In genomic region chr3:13110678-13111116, GRCh38 we compare ENCODE assay signal across 8 cellular contexts. TPM values are rescaled to one million over a fixed set of nuclear protein-coding genes. Genes with fewer than 3 reads are reported as not detected.
DNase-seq lines count a peak whose midpoint lies in the region; FAIRE-seq and TF ChIP-seq lines count a peak whose summit lies in the region.
"Had no signal": no experiment of that assay in that cellular context is flagged by ENCODE, and none has a peak within 500 bp of the region (broad histone marks: within the 10 kb centered on the region; RNA-seq: fewer than 3 reads in every experiment).

No MANE protein-coding gene starts in this region.

- H3K4me1 ChIP-seq in small intestine (ENCODE audit: control insufficient read depth in 2 of 2, insufficient read depth in 1 of 2, low read depth in 1 of 2, low read length in 1 of 2), result no peaks in the 10 kb centered on the region

- H3K27ac Mint-ChIP-seq in progenitor cell of endocrine pancreas, result no peak overlapping the region

- H3K4me3 ChIP-seq in bronchial epithelial cell (ENCODE audit: low read depth, low read length) (no peak overlapping the region), small intestine (ENCODE audit: low read depth in 1 of 2, low read length in 2 of 2) (no peak overlapping the region)
- H3K4me3 ChIP-seq: tibial nerve had no signal

- no peaks in the 10 kb centered on the region for H3K27me3 ChIP-seq in bronchial epithelial cell (ENCODE audit: control insufficient read depth, insufficient read depth, low read length)
- H3K27me3 ChIP-seq in small intestine (ENCODE audit: control insufficient read depth in 2 of 2, insufficient read depth in 2 of 2, low read length in 2 of 2), result no peaks in the 10 kb centered on the region

- no peak overlapping the region for H3K27ac ChIP-seq in small intestine (ENCODE audit: low read depth in 1 of 2, low read length in 1 of 2)

- H3K36me3 ChIP-seq in bronchial epithelial cell (ENCODE audit: control insufficient read depth, insufficient read depth, low read length) (no peaks in the 10 kb centered on the region), small intestine (ENCODE audit: control insufficient read depth in 2 of 2, insufficient read depth in 2 of 2, low read length in 2 of 2) (no peaks in the 10 kb centered on the region)
- H3K36me3 ChIP-seq: tibial nerve had no signal

- no peak overlapping the region for H3K4me3 Mint-ChIP-seq in progenitor cell of endocrine pancreas (ENCODE audit: low read depth)

- FAIRE-seq in bronchial epithelial cell (lab: Jason Lieb, UNC) (no peak), small intestine (lab: Jason Lieb, UNC) (no peak)

- TF ChIP-seq CTCF in GM10266 (IDR thresholded peaks at IDR 0.05; ENCODE audit: control insufficient read depth, insufficient read depth, low read depth, missing control alignments), result no peak
- TF ChIP-seq CTCF in GM20000 (IDR thresholded peaks at IDR 0.05; ENCODE audit: extremely low read depth, missing control alignments), result no peak
- TF ChIP-seq CTCF in bronchial epithelial cell (IDR thresholded peaks at IDR 0.05; ENCODE audit: insufficient read depth, low read length, severe bottlenecking), result no peak
- TF ChIP-seq CTCF in progenitor cell of endocrine pancreas (IDR thresholded peaks at IDR 0.05; ENCODE audit: unreplicated experiment), result no peak

- no peaks in the 10 kb centered on the region for H3K9me3 Mint-ChIP-seq in progenitor cell of endocrine pancreas (ENCODE audit: low read depth)

- peaks cover 4% of the 10 kb centered on the region for H3K27me3 Mint-ChIP-seq in progenitor cell of endocrine pancreas

- H3K36me3 Mint-ChIP-seq in progenitor cell of endocrine pancreas (ENCODE audit: insufficient read depth), result no peaks in the 10 kb centered on the region

- no peaks in the 10 kb centered on the region for H3K9me3 ChIP-seq in small intestine (ENCODE audit: control insufficient read depth, low read depth)
- H3K9me3 ChIP-seq: tibial nerve had no signal

- 15 to 21% (median 21%) methylated on average over 8 of the region's 8 CpGs for WGBS in small intestine, 3 donors

- peaks cover 7% of the 10 kb centered on the region for H3K4me1 Mint-ChIP-seq in progenitor cell of endocrine pancreas (ENCODE audit: low read depth)

- DNase-seq in GM10266 (ENCODE audit: extremely low spot score), result peak; percentile 69
- DNase-seq in GM20000 (ENCODE audit: low spot score), result peak; percentile 79
- peak; percentile 6 for DNase-seq in HK-2 (ENCODE audit: unreplicated experiment)
- DNase-seq in bronchial epithelial cell (ENCODE audit: low read depth), result peak; percentile 58
- DNase-seq in small intestine, result peak; percentile 12
- no peak for DNase-seq in NCI-H345 (lab: John Stamatoyannopoulos, UW)
- DNase-seq in progenitor cell of endocrine pancreas (ENCODE audit: low spot score, unreplicated experiment), result no peak

RNA-seq across cellular contexts. Expression of gene IQSEC1, which starts 37.5 kb away (rescaled TPM):
- total RNA-seq in bronchial epithelial cell (5.8 and 6.6 TPM in 2 replicates), progenitor cell of endocrine pancreas (33.2 and 34.2 TPM in 2 replicates)
- 10 to 100 TPM in 1 of 3 donors, 1 to 10 TPM in 2; 1.1 to 11.8 (median 3.8) TPM for polyA plus RNA-seq in small intestine

Comparison
In these comparisons a context has a peak if more than half of its experiments do, and no peak if none do; other contexts are left out.
1. DNase-seq: peak in GM10266 (single experiment), GM20000 (single experiment), HK-2 (single experiment), bronchial epithelial cell (single experiment) and small intestine (single experiment); none in NCI-H345 (single experiment) and progenitor cell of endocrine pancreas (single experiment).